In the genomic region with DNA sequence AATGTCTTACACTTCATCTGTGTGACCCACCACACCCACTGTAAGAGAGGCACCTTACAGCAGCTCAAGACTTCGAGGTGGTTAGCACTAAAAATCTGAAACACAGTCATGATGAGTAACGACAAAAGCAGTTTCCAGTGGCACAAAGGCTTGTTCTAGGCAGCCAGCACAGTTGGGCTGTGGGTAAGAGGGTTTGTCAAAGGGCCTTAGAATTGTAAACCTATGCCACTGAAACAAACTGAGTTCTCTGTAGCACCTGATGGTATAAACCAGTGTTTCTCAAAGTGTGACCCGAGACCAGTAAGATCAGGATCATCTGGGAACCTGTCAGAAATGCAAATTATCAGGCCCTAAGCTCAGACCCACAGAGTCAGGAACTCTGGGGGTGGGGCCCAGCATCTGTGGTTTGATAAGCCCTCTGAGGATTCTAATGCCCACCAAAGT, we compare ENCODE assay signal across 8 cellular contexts. TPM values are rescaled to one million over a fixed set of nuclear protein-coding genes. Genes with fewer than 3 reads are reported as not detected.
A peak's percentile ranks its signal among the peaks of the same experiment; 100 is the strongest.
DNase-seq lines count a peak whose midpoint lies in the region; ATAC-seq and TF ChIP-seq lines count a peak whose summit lies in the region.

No MANE protein-coding gene starts in this region.

- H3K9me3 ChIP-seq in CD4-positive, CD25-positive, alpha-beta regulatory T cell (ENCODE audit: control insufficient read depth in 2 of 2, low read length in 2 of 2), result no peaks in the 10 kb centered on the region
- H3K9me3 ChIP-seq in left lung (no peaks in the 10 kb centered on the region), vagina (no peaks in the 10 kb centered on the region)

- no peaks in the 10 kb centered on the region for H3K27me3 ChIP-seq in CD4-positive, CD25-positive, alpha-beta regulatory T cell (ENCODE audit: control insufficient read depth, insufficient read depth, low read length)
- H3K27me3 ChIP-seq in left lung, result no peaks in the 10 kb centered on the region
- no peaks in the 10 kb centered on the region for H3K27me3 ChIP-seq in vagina
- H3K27me3 ChIP-seq in dorsolateral prefrontal cortex, result no peaks in the 10 kb centered on the region

- intact Hi-C loops in left lung (cut with DNase I), result no loop called here
- intact Hi-C loops in vagina (cut with DNase I), result no loop called here
- intact Hi-C loops in dorsolateral prefrontal cortex (cut with DNase I), result no loop called here

- H3K27me3 Mint-ChIP-seq in CD4-positive, CD25-positive, alpha-beta regulatory T cell, result no peaks in the 10 kb centered on the region

- DNase-seq in CD4-positive, CD25-positive, alpha-beta regulatory T cell, result peak in 1 of 3 donors; percentile 58
- peak; percentile 46 for DNase-seq in activated CD8-positive, alpha-beta memory T cell treated with anti-CD3 and anti-CD28 coated beads, Interleukin-2, amount 50 U/mL, for 4 hours
- DNase-seq in left lung, result no peak
- no peak for DNase-seq in vagina (ENCODE audit: extremely low spot score in 2 of 2)
- DNase-seq in dorsolateral prefrontal cortex, result no peak
- DNase-seq in hypothalamus (lab: John Stamatoyannopoulos, UW), result no peak

- H3K4me3 Mint-ChIP-seq in CD4-positive, CD25-positive, alpha-beta regulatory T cell, result peak overlapping the region in 3 of 4 donors; percentile 46 to 61 (median 48)

- H3K4me1 ChIP-seq in CD4-positive, CD25-positive, alpha-beta regulatory T cell (ENCODE audit: control insufficient read depth, insufficient read depth, low read length, poor library complexity, severe bottlenecking), result peaks cover 25% of the 10 kb centered on the region
- H3K4me1 ChIP-seq in left lung (peaks cover 5 to 42% of the 10 kb centered on the region in 2 donors), vagina (peaks cover 78% of the 10 kb centered on the region)

- no peak for TF ChIP-seq CTCF in left lung (IDR thresholded peaks at IDR 0.05)
- no peak for TF ChIP-seq CTCF in vagina (IDR thresholded peaks at IDR 0.05)
- TF ChIP-seq CTCF in dorsolateral prefrontal cortex (IDR thresholded peaks at IDR 0.05 in 54 of 56, conservative IDR thresholded peaks at IDR 0.05 in 2 of 56; ENCODE audit: low read depth in 1 of 56, partially characterized antibody in 56 of 56), result no peak

- no peak overlapping the region for H3K4me3 ChIP-seq in CD4-positive, CD25-positive, alpha-beta regulatory T cell (ENCODE audit: low read depth, low read length)
- H3K4me3 ChIP-seq in left lung, result no peak overlapping the region
- H3K4me3 ChIP-seq in vagina, result no peak overlapping the region
- no peak overlapping the region for H3K4me3 ChIP-seq in dorsolateral prefrontal cortex

- peaks cover 6 to 29% (median 23%) of the 10 kb centered on the region in 4 donors for H3K4me1 Mint-ChIP-seq in CD4-positive, CD25-positive, alpha-beta regulatory T cell

- peak; percentile 9 to 70 for ATAC-seq in CD4-positive, CD25-positive, alpha-beta regulatory T cell (ENCODE audit: low read depth in 2 of 2)
- ATAC-seq in HG03095 (IDR thresholded peaks at IDR 0.05; ENCODE audit: unreplicated experiment) (peak; percentile 44), left lung (peak; percentile 13), HG03280 (IDR thresholded peaks at IDR 0.05; ENCODE audit: unreplicated experiment) (no peak)

- peaks cover 0 to 2% (median 0%) of the 10 kb centered on the region in 7 donors for H3K9me3 Mint-ChIP-seq in CD4-positive, CD25-positive, alpha-beta regulatory T cell

- H3K27ac ChIP-seq in CD4-positive, CD25-positive, alpha-beta regulatory T cell (ENCODE audit: insufficient read depth, low read length, poor library complexity, severe bottlenecking), result peak overlapping the region; percentile 28
- H3K27ac ChIP-seq in left lung (peak overlapping the region in 1 of 2 donors; percentile 2), vagina (peak overlapping the region; percentile 68), dorsolateral prefrontal cortex (peak overlapping the region in 1 of 59 donors; percentile 5)

- H3K27ac Mint-ChIP-seq in CD4-positive, CD25-positive, alpha-beta regulatory T cell, result peak overlapping the region; percentile 83 to 100 (median 94)

- H3K36me3 ChIP-seq in CD4-positive, CD25-positive, alpha-beta regulatory T cell (ENCODE audit: control insufficient read depth, insufficient read depth, low read length), result no peaks in the 10 kb centered on the region
- H3K36me3 ChIP-seq in left lung (no peaks in the 10 kb centered on the region), vagina (no peaks in the 10 kb centered on the region)

- no peak for TF ChIP-seq POLR2A in vagina (IDR thresholded peaks at IDR 0.05)

- no peaks in the 10 kb centered on the region for H3K36me3 Mint-ChIP-seq in CD4-positive, CD25-positive, alpha-beta regulatory T cell

RNA-seq across cellular contexts. Expression of a gene that starts 36.5 kb away (rescaled TPM):
- total RNA-seq in CD4-positive, CD25-positive, alpha-beta regulatory T cell, result 0.72 TPM
- polyA plus RNA-seq in CD4-positive, CD25-positive, alpha-beta regulatory T cell, result not detected
- total RNA-seq in left lung, result 10 to 100 TPM; 23.8 to 59.3 TPM
- total RNA-seq in vagina, result 50.3 TPM
- total RNA-seq in dorsolateral prefrontal cortex, result 10 to 100 TPM in 99 of 120 experiments, 1 to 10 TPM in 21; 3.2 to 43.7 (median 15.5) TPM
